Comparison of ENCODE assay signal across 1 cellular context in genomic region chr20:44190197-44190852, GRCh38.
A peak's percentile ranks its signal among the peaks of the same experiment; 100 is the strongest.
TF ChIP-seq lines count a peak whose summit lies in the region.

No MANE protein-coding gene starts in this region.

TF ChIP-seq in GM12878, 131 proteins besides CTCF, POLR2A, EP300 and RAD21:
- TF ChIP-seq SMC3 (IDR thresholded peaks at IDR 0.05; ENCODE audit: borderline replicate concordance, low read length): peak; percentile 87
- TF ChIP-seq RB1 (IDR thresholded peaks at IDR 0.05; ENCODE audit: borderline replicate concordance): peak; percentile 59; the same call in 1 of the 2 replicates
- TF ChIP-seq YY1 (IDR thresholded peaks at IDR 0.05; ENCODE audit: low read depth, low read length): peak; percentile 61
